16 cellular contexts compared by ENCODE assay signal in genomic region chr1:232017057-232017456, GRCh38.
A peak's percentile ranks its signal among the peaks of the same experiment; 100 is the strongest.
DNase-seq lines count a peak whose midpoint lies in the region; ATAC-seq and TF ChIP-seq lines count a peak whose summit lies in the region.
"Had no signal": no experiment of that assay in that cellular context is flagged by ENCODE, and none has a peak within 500 bp of the region (broad histone marks: within the 10 kb centered on the region; RNA-seq: fewer than 3 reads in every experiment).

No MANE protein-coding gene starts in this region.

- peaks cover 0 to 4% of the 10 kb centered on the region in 2 donors for H3K27me3 Mint-ChIP-seq in CD8-positive, alpha-beta memory T cell
- H3K27me3 Mint-ChIP-seq: CD4-positive, CD25-positive, alpha-beta regulatory T cell had no signal

- no peak overlapping the region for H3K9ac ChIP-seq in PC-3 (ENCODE audit: low read length)
- no peak overlapping the region for H3K9ac ChIP-seq in adipocyte (ENCODE audit: low read length)
- H3K9ac ChIP-seq in smooth muscle cell (ENCODE audit: low read depth), result no peak overlapping the region
- H3K9ac ChIP-seq: BLaER1 treated with 17β-estradiol and CSF1 and Interleukin-3, amounts not matched to agents 10 nM and 100 nM; GM23248; KMS-11 had no signal

- POLR2A ChIA-PET in PC-3 (lab: Charles Lee; ENCODE audit: unreplicated experiment), result no interaction called here
- POLR2A ChIA-PET in CD8-positive, alpha-beta memory T cell (lab: Charles Lee), result no interaction called here

- intact Hi-C loops in PC-3 (cut with micrococcal nuclease), result loop anchor here (10.0 kb wide), 1 partner anchor 608 kb away; no protein-coding TSS in a partner anchor

- H3K4me3 Mint-ChIP-seq in CD8-positive, alpha-beta memory T cell, result no peak overlapping the region
- H3K4me3 Mint-ChIP-seq: CD4-positive, CD25-positive, alpha-beta regulatory T cell had no signal

- H3F3A ChIP-seq in PC-3 (ENCODE audit: low read length, unreplicated experiment), result no peaks in the 10 kb centered on the region
- no peaks in the 10 kb centered on the region for H3F3A ChIP-seq in smooth muscle cell (ENCODE audit: low read depth)

- H4K20me1 ChIP-seq in PC-3 (ENCODE audit: low read length), result no peaks in the 10 kb centered on the region
- no peaks in the 10 kb centered on the region for H4K20me1 ChIP-seq in smooth muscle cell (ENCODE audit: low read depth)
- H4K20me1 ChIP-seq: BLaER1 treated with 17β-estradiol and CSF1 and Interleukin-3, amounts not matched to agents 10 nM and 100 nM had no signal

- no peak overlapping the region for H3K27ac Mint-ChIP-seq in CD8-positive, alpha-beta memory T cell
- H3K27ac Mint-ChIP-seq: CD4-positive, CD25-positive, alpha-beta regulatory T cell had no signal

- H3K36me3 Mint-ChIP-seq in CD8-positive, alpha-beta memory T cell, result peaks cover 0 to 2% (median 0%) of the 10 kb centered on the region in 3 donors

- H3K9me2 ChIP-seq in PC-3 (replicated peaks; ENCODE audit: low read length), result no peaks in the 10 kb centered on the region

- H3K36me3 ChIP-seq in PC-3 (ENCODE audit: low read depth, low read length) (no peaks in the 10 kb centered on the region), adipocyte (ENCODE audit: control insufficient read depth, insufficient read depth, low read length, severe bottlenecking) (no peaks in the 10 kb centered on the region), smooth muscle cell (ENCODE audit: low read depth) (no peaks in the 10 kb centered on the region)
- no peaks in the 10 kb centered on the region for H3K36me3 ChIP-seq in CD8-positive, alpha-beta memory T cell (ENCODE audit: insufficient read depth, low read length)

- H3K27ac ChIP-seq in PC-3 (ENCODE audit: low read length) (no peak overlapping the region), smooth muscle cell (ENCODE audit: low read depth) (no peak overlapping the region), substantia nigra (ENCODE audit: low read depth, low read length, poor library complexity, severe bottlenecking) (no peak overlapping the region)
- H3K27ac ChIP-seq in CD8-positive, alpha-beta memory T cell (ENCODE audit: low read depth, low read length), result no peak overlapping the region
- H3K27ac ChIP-seq: A549; BLaER1 treated with 17β-estradiol and CSF1 and Interleukin-3, amounts not matched to agents 10 nM and 100 nM; GM23248; KMS-11 had no signal

- 76% methylated on average over 2 of the region's 2 CpGs for WGBS in smooth muscle cell (ENCODE audit: low lambda C conversion rate)

- H3K27me3 ChIP-seq in PC-3 (ENCODE audit: low read length) (no peaks in the 10 kb centered on the region), adipocyte (replicated peaks; ENCODE audit: control insufficient read depth, insufficient read depth, low read length) (no peaks in the 10 kb centered on the region), smooth muscle cell (ENCODE audit: low read depth) (no peaks in the 10 kb centered on the region)
- H3K27me3 ChIP-seq in CD8-positive, alpha-beta memory T cell (ENCODE audit: insufficient read depth, low read length, poor library complexity, severe bottlenecking), result no peaks in the 10 kb centered on the region
- H3K27me3 ChIP-seq: BLaER1 treated with 17β-estradiol and CSF1 and Interleukin-3, amounts not matched to agents 10 nM and 100 nM had no signal

- H3K4me2 ChIP-seq in PC-3 (ENCODE audit: low read length) (no peak overlapping the region), smooth muscle cell (peak overlapping the region; percentile 71)
- H3K4me2 ChIP-seq: A549; BLaER1 treated with 17β-estradiol and CSF1 and Interleukin-3, amounts not matched to agents 10 nM and 100 nM; KMS-11 had no signal

- CTCF ChIA-PET in PC-3 (lab: Charles Lee), result no interaction called here
- CTCF ChIA-PET in CD8-positive, alpha-beta memory T cell (lab: Charles Lee), result no interaction called here

- no peaks in the 10 kb centered on the region for H3K79me2 ChIP-seq in PC-3 (ENCODE audit: low read length)
- H3K79me2 ChIP-seq in smooth muscle cell (ENCODE audit: low read depth), result no peaks in the 10 kb centered on the region

- no peak overlapping the region for H2AFZ ChIP-seq in PC-3 (ENCODE audit: low read length)
- H2AFZ ChIP-seq in smooth muscle cell (ENCODE audit: low read depth), result no peak overlapping the region
- H2AFZ ChIP-seq: GM23248 had no signal

- H3K4me1 Mint-ChIP-seq in CD8-positive, alpha-beta memory T cell, result peaks cover 0 to 2% (median 0%) of the 10 kb centered on the region in 3 donors

- ATAC-seq in PC-3, result no peak; the same call in 1 of the 2 replicates
- no peak for ATAC-seq in HG03378 (IDR thresholded peaks at IDR 0.05; ENCODE audit: unreplicated experiment)
- ATAC-seq: A549, HCT116 had no signal

- TF ChIP-seq CTCF in PC-3 (conservative IDR thresholded peaks at IDR 0.05; ENCODE audit: low read depth, low read length), result no peak
- no peak for TF ChIP-seq CTCF in fibroblast of villous mesenchyme (IDR thresholded peaks at IDR 0.05; ENCODE audit: insufficient read depth, low read depth, low read length)
- no peak for TF ChIP-seq CTCF in smooth muscle cell (IDR thresholded peaks at IDR 0.05; ENCODE audit: borderline replicate concordance, insufficient read depth, poor library complexity, severe bottlenecking)

- H3K9me3 ChIP-seq in PC-3 (ENCODE audit: low read length), result no peaks in the 10 kb centered on the region
- no peaks in the 10 kb centered on the region for H3K9me3 ChIP-seq in adipocyte (ENCODE audit: control insufficient read depth, low read length)
- H3K9me3 ChIP-seq in smooth muscle cell (replicated peaks; ENCODE audit: low read depth), result no peaks in the 10 kb centered on the region
- no peaks in the 10 kb centered on the region for H3K9me3 ChIP-seq in CD8-positive, alpha-beta memory T cell (ENCODE audit: low read length)
- H3K9me3 ChIP-seq: A549; BLaER1 treated with 17β-estradiol and CSF1 and Interleukin-3, amounts not matched to agents 10 nM and 100 nM had no signal

- H3K4me3 ChIP-seq in PC-3 (ENCODE audit: low read length) (no peak overlapping the region), adipocyte (ENCODE audit: low read length) (no peak overlapping the region), fibroblast of villous mesenchyme (ENCODE audit: low read depth, low read length) (no peak overlapping the region), smooth muscle cell (no peak overlapping the region)
- no peak overlapping the region for H3K4me3 ChIP-seq in CD8-positive, alpha-beta memory T cell (ENCODE audit: low read length)
- H3K4me3 ChIP-seq: A549; BLaER1 treated with 17β-estradiol and CSF1 and Interleukin-3, amounts not matched to agents 10 nM and 100 nM; GM23248 had no signal

- no peaks in the 10 kb centered on the region for H3K9me3 Mint-ChIP-seq in CD8-positive, alpha-beta memory T cell
- H3K9me3 Mint-ChIP-seq: CD4-positive, CD25-positive, alpha-beta regulatory T cell had no signal

- BruUV-seq in PC-3 (replicated peaks; lab: Mats Ljungman, UMichigan), result no TSS peak

- DNase-seq in PC-3, result peak; percentile 10
- DNase-seq in adipocyte (ENCODE audit: low read depth), result peak; percentile 52
- DNase-seq in fibroblast of villous mesenchyme (ENCODE audit: low read depth), result peak; percentile 74
- no peak for DNase-seq in smooth muscle cell (lab: John Stamatoyannopoulos, UW; ENCODE audit: unreplicated experiment)
- no peak for DNase-seq in GDM1 (lab: John Stamatoyannopoulos, UW)
- DNase-seq in substantia nigra (lab: John Stamatoyannopoulos, UW), result no peak
- no peak for DNase-seq in CD8-positive, alpha-beta memory T cell
- DNase-seq: CD4-positive, CD25-positive, alpha-beta regulatory T cell; DMS153; DMS79 treated with DMSO at 0.1 percent for 48 hours; GM23248 had no signal

- H3K4me1 ChIP-seq in PC-3 (ENCODE audit: insufficient read depth, low read length) (no peaks in the 10 kb centered on the region), adipocyte (ENCODE audit: control insufficient read depth, insufficient read depth, low read length) (no peaks in the 10 kb centered on the region), smooth muscle cell (ENCODE audit: low read depth) (no peaks in the 10 kb centered on the region)
- no peaks in the 10 kb centered on the region for H3K4me1 ChIP-seq in CD8-positive, alpha-beta memory T cell (ENCODE audit: insufficient read depth, low read length)
- H3K4me1 ChIP-seq: A549 had no signal

Comparison
In these comparisons a context has a peak if more than half of its experiments do, and no peak if none do; other contexts are left out.
1. DNase-seq: peak in PC-3 (single experiment), adipocyte (single experiment) and fibroblast of villous mesenchyme (single experiment); none in smooth muscle cell (single experiment), GDM1 (single experiment), substantia nigra (0 of 49) and CD8-positive, alpha-beta memory T cell (0 of 5).